In the genomic region with DNA sequence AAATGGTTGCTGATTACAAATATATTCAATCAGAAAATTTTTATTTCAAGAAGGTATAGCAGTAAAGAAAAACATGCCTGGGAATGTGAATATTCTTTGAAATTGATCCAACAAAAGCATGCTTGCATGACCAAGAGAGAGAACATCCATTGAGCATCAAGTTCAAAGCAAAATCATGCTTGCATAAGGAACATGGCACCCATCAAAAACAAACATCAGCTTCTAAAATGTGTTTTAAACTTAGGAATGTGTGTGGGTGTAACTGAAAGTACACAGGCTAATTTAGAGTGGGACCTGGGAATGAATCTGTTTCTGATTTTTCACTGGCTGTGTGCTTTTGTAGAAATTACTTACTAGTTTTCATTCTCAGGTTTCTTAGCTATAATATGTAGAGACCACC, we compare ENCODE assay signal across 1 cellular context.
TF ChIP-seq lines count a peak whose summit lies in the region.

No MANE protein-coding gene starts in this region.

TF ChIP-seq in H1, 55 proteins besides CTCF, POLR2A, EP300 and RAD21 (continued from another document):
- TF ChIP-seq TBP (IDR thresholded peaks at IDR 0.05; ENCODE audit: low read depth, low read length) = no peak
- TF ChIP-seq BCL11A (IDR thresholded peaks at IDR 0.05; ENCODE audit: low read depth in 2 of 2, low read length in 2 of 2) = no peak
